29 cellular contexts compared by ENCODE assay signal in genomic region chr1:228238461-228238860, GRCh38.
"Had no signal": no experiment of that assay in that cellular context is flagged by ENCODE, and none has a peak within 500 bp of the region (broad histone marks: within the 10 kb centered on the region; RNA-seq: fewer than 3 reads in every experiment).

No MANE protein-coding gene starts in this region.

- H3K27ac ChIP-seq: colonic mucosa, epithelial cell of prostate, foreskin keratinocyte, gastroesophageal sphincter, heart left ventricle, hepatocyte, left lung, neural progenitor cell, prostate gland, suprapubic skin, transverse colon, upper lobe of right lung had no signal

- H3K4me1 Mint-ChIP-seq: nephron, neural progenitor cell had no signal

- H3K27me3 ChIP-seq: colonic mucosa, foreskin keratinocyte, heart left ventricle, hepatocyte, left lung, neural progenitor cell, suprapubic skin, transverse colon, upper lobe of right lung had no signal

- H3K79me2 ChIP-seq: hepatocyte had no signal

- H3K27ac Mint-ChIP-seq: dendritic cell treated with granulocyte-macrophage colony-stimulating factor and Interleukin-4, amounts not matched to agents 40 ng/mL and 50 ng/mL, for 4 days; effector memory CD8-positive, alpha-beta T cell; nephron; neural progenitor cell; stimulated activated naive CD8-positive, alpha-beta T cell treated with anti-CD3 and anti-CD28 coated beads, Interleukin-15, amount 100 ng/mL, for 72 hours had no signal

- H3K27me3 Mint-ChIP-seq: dendritic cell treated with granulocyte-macrophage colony-stimulating factor and Interleukin-4, amounts not matched to agents 40 ng/mL and 50 ng/mL, for 4 days; effector memory CD8-positive, alpha-beta T cell; naive thymus-derived CD4-positive, alpha-beta T cell; stimulated activated naive CD8-positive, alpha-beta T cell treated with anti-CD3 and anti-CD28 coated beads, Interleukin-15, amount 100 ng/mL, for 72 hours had no signal

- H3K36me3 ChIP-seq: colonic mucosa, prostate gland, transverse colon, upper lobe of right lung had no signal

- ATAC-seq: effector memory CD8-positive, alpha-beta T cell; esophagus mucosa; foreskin keratinocyte; gastroesophageal sphincter; left cardiac atrium; left lung; naive thymus-derived CD4-positive, alpha-beta T cell; stimulated activated naive CD8-positive, alpha-beta T cell treated with anti-CD3 and anti-CD28 coated beads, Interleukin-15, amount 100 ng/mL, for 72 hours; upper lobe of right lung had no signal

- H3K9ac ChIP-seq: neural progenitor cell had no signal

- H2AFZ ChIP-seq: hepatocyte, neural progenitor cell had no signal

- H3K4me1 ChIP-seq: colonic mucosa, foreskin keratinocyte, gastroesophageal sphincter, left lung, neural progenitor cell, prostate gland, suprapubic skin, transverse colon, upper lobe of right lung had no signal

- H3K4me3 ChIP-seq: colonic mucosa, gastroesophageal sphincter, heart left ventricle, hepatocyte, left lung, neural progenitor cell, prostate gland, smooth muscle cell, suprapubic skin, transverse colon, upper lobe of right lung had no signal

- DNase-seq: colonic mucosa; effector memory CD8-positive, alpha-beta T cell; foreskin keratinocyte; heart left ventricle; left cardiac atrium; left lung; mesendoderm; midbrain; naive thymus-derived CD4-positive, alpha-beta T cell; nucleus accumbens; right cardiac atrium; stimulated activated CD4-positive, alpha-beta T cell treated with anti-CD3 and anti-CD28 coated beads, Interleukin-12 subunit alpha, Interleukin-12 subunit beta, amount 100 ng/mL, for 4 hours; stimulated activated CD4-positive, alpha-beta T cell treated with anti-CD3 and anti-CD28 coated beads, Interleukin-1b, Interleukin-23, amount 100 ng/mL, for 48 hours; stimulated activated CD4-positive, alpha-beta T cell treated with anti-CD3 and anti-CD28 coated beads, Interleukin-4, amount 100 ng/mL, for 1 hour; stimulated activated CD8-positive, alpha-beta memory T cell treated with anti-CD3 and anti-CD28 coated beads, Interleukin-4, amount 100 ng/mL, for 48 hours; stimulated activated naive CD4-positive, alpha-beta T cell; stimulated activated naive CD8-positive, alpha-beta T cell treated with anti-CD3 and anti-CD28 coated beads, Interleukin-15, amount 100 ng/mL, for 72 hours; transverse colon; upper lobe of right lung had no signal

- H3K9me3 ChIP-seq: colonic mucosa, prostate gland had no signal

- H3K4me3 Mint-ChIP-seq: dendritic cell treated with granulocyte-macrophage colony-stimulating factor and Interleukin-4, amounts not matched to agents 40 ng/mL and 50 ng/mL, for 4 days; effector memory CD8-positive, alpha-beta T cell; naive thymus-derived CD4-positive, alpha-beta T cell; nephron; neural progenitor cell; stimulated activated naive CD8-positive, alpha-beta T cell treated with anti-CD3 and anti-CD28 coated beads, Interleukin-15, amount 100 ng/mL, for 72 hours had no signal

- H3K4me2 ChIP-seq: hepatocyte, neural progenitor cell, smooth muscle cell had no signal
